In the genomic region with DNA sequence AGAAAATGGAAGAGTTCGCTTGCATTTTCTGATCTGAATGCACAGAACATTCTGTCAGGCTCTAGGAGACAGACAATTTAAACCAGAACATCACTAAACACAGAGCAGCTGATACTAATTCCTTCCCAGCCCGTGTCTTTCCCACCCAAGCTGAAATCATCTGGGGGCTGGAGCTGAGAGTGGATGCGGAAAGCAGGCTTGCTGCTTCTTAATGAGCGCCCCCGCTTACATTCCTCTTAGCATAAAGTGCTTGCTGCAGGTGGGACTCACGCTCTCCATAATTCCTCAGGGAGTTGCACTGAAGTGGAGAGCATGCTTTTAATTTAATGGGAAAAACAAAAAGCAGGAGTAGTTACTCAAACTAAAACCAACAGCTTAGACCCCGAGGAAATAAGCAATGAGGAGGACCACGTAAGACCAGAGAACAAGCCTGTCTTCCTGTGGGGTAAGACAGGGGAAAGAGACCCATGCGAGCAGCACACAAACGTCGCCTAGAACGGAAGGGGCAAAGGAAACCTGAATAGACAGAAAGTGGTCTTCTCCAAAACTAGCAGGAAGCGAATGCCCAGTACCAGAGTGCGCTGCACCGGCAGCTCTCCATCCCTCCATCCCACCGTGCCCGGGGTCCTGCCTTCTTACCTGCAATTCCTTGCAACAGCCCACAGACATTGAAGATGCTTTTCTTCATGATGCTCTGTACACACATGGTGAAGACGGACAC, we compare ENCODE assay signal across 8 cellular contexts.
DNase-seq lines count a peak whose midpoint lies in the region; ATAC-seq, FAIRE-seq and TF ChIP-seq lines count a peak whose summit lies in the region.

No MANE protein-coding gene starts in this region.

- H2AFZ ChIP-seq in GM12878 (ENCODE audit: control insufficient read depth, low read depth, low read length), result peak overlapping the region; percentile 62; the same call in 1 of the 2 replicates

- no peak for TF ChIP-seq POLR2A in GM12878 (IDR thresholded peaks at IDR 0.05; ENCODE audit: low read depth, low read length)

- peaks cover 7 to 8% of the 10 kb centered on the region in 2 donors for H3K36me3 Mint-ChIP-seq in naive B cell

- no peaks in the 10 kb centered on the region for H3K27me3 ChIP-seq in GM12878 (replicated peaks in 1 of 2; ENCODE audit: control insufficient read depth in 2 of 2, insufficient read depth in 2 of 2, low read length in 1 of 2)

- no peak for FAIRE-seq in GM12878 (lab: Jason Lieb, UNC)

- H3K27me3 Mint-ChIP-seq in naive B cell, result no peaks in the 10 kb centered on the region

- SMC1A ChIA-PET in GM12878 (lab: Charles Lee; ENCODE audit: uncharacterized antibody, unreplicated experiment), result interaction anchor here (0.7 to 1.7 kb wide), 7 partner anchors 13 to 220 kb away, joined by 3 to 5 read pairs (median 3); no protein-coding TSS in a partner anchor

- no peak for TF ChIP-seq RAD21 in GM12878 (IDR thresholded peaks at IDR 0.05; ENCODE audit: insufficient read depth, low read depth, low read length)

- H3K9ac ChIP-seq in GM12878 (ENCODE audit: control insufficient read depth, insufficient read depth, low read length), result no peak overlapping the region

- BruUV-seq in GM12878 (replicated peaks; lab: Mats Ljungman, UMichigan), result no TSS peak

- no peak for TF ChIP-seq EP300 in GM12878 (IDR thresholded peaks at IDR 0.05; ENCODE audit: borderline replicate concordance in 1 of 2, control insufficient read depth in 1 of 2, low read depth in 2 of 2, low read length in 2 of 2)

- H3K36me3 ChIP-seq in GM12878 (ENCODE audit: control insufficient read depth in 2 of 2, insufficient read depth in 2 of 2, low read length in 1 of 2), result peaks cover 0 to 9% of the 10 kb centered on the region in 2 experiments; a peak in 2 of 4 replicates

- peaks cover 0 to 9% (median 6%) of the 10 kb centered on the region in 7 donors for H3K9me3 Mint-ChIP-seq in naive B cell

- H3K9me3 ChIP-seq in GM12878 (replicated peaks; ENCODE audit: control insufficient read depth, insufficient read depth, low read length), result no peaks in the 10 kb centered on the region

- CTCF ChIA-PET in GM12878 (lab: Yijun Ruan, JAX), result interaction anchor here (0.8 to 1.8 kb wide), 4 partner anchors 12 to 24 kb away, joined by 3 to 4 read pairs (median 4); no protein-coding TSS in a partner anchor

- no peaks in the 10 kb centered on the region; the same call in 1 of the 2 replicates for H3K79me2 ChIP-seq in GM12878 (ENCODE audit: control insufficient read depth, insufficient read depth, low read length)

- RAD21 ChIA-PET in GM12878 (lab: Charles Lee; ENCODE audit: unreplicated experiment), result interaction anchor here (0.8 to 1.2 kb wide), 2 partner anchors 18 to 65 kb away, joined by 3 read pairs; no protein-coding TSS in a partner anchor

- peaks cover 25 to 36% (median 35%) of the 10 kb centered on the region in 3 donors for H3K4me1 Mint-ChIP-seq in naive B cell

- peaks cover 9% of the 10 kb centered on the region for H3K4me1 ChIP-seq in GM12878 (ENCODE audit: control insufficient read depth, insufficient read depth, low read length)

- DNase-seq in AG10803 (ENCODE audit: low read depth) (no peak), GM12878 (ENCODE audit: low read depth, low spot score) (no peak), naive B cell (peak; percentile 14), T1000 (lab: John Stamatoyannopoulos, UW) (no peak)
- no peak for DNase-seq in activated CD4-positive, alpha-beta T cell treated with anti-CD3 and anti-CD28 coated beads, Interleukin-2, amount 50 U/mL, for 1 hour

- peak overlapping the region; percentile 88 for H3K4me2 ChIP-seq in GM12878 (ENCODE audit: control insufficient read depth, insufficient read depth)

- WGBS in GM12878 (ENCODE audit: insufficient coverage, insufficient replicate concordance, low lambda C conversion rate, missing lambda C conversion rate), result 77% methylated on average over 18 of the region's 18 CpGs

- TF ChIP-seq CTCF in AG10803 (conservative IDR thresholded peaks at IDR 0.05; ENCODE audit: low read length) (no peak), GM12878 (IDR thresholded peaks at IDR 0.05 in 2 of 3, conservative IDR thresholded peaks at IDR 0.05 in 1 of 3; ENCODE audit: control insufficient read depth in 2 of 3, extremely low read depth in 1 of 3, insufficient read depth in 1 of 3, low read depth in 3 of 3, low read length in 3 of 3) (no peak)

- in situ Hi-C loops in GM12878 (cut with MboI), result no loop called here

- POLR2A ChIA-PET in GM12878 (lab: Charles Lee), result interaction anchor here (0.8 kb wide), 1 partner anchor 227 kb away, joined by 3 read pairs; no protein-coding TSS in a partner anchor

- H3K4me3 ChIP-seq in AG10803 (ENCODE audit: low read length), result peak overlapping the region; percentile 36
- no peak overlapping the region for H3K4me3 ChIP-seq in GM12878

- H3K27ac ChIP-seq in GM12878 (ENCODE audit: control insufficient read depth, insufficient read depth), result no peak overlapping the region

- 0 out of 2 replicates have a peak, but pooled peaks cover 5% of the 10 kb centered on the region for H4K20me1 ChIP-seq in GM12878 (ENCODE audit: control insufficient read depth, insufficient read depth)

- peak overlapping the region; percentile 84 to 95 (median 88) for H3K4me3 Mint-ChIP-seq in naive B cell

- ATAC-seq in HG03135 (IDR thresholded peaks at IDR 0.05; ENCODE audit: unreplicated experiment) (peak; percentile 18), GM12878 (no peak), naive B cell (ENCODE audit: low read depth in 2 of 2) (peak; percentile 25 to 30), HG03045 (IDR thresholded peaks at IDR 0.05; ENCODE audit: unreplicated experiment) (no peak), HG03108 (IDR thresholded peaks at IDR 0.05; ENCODE audit: unreplicated experiment) (no peak)

- H3K27ac Mint-ChIP-seq in naive B cell, result peak overlapping the region in 3 of 6 donors; percentile 4 to 57 (median 36)

- intact Hi-C loops in GM12878 (cut with micrococcal nuclease; ENCODE audit: unreplicated experiment), result no loop called here

TF ChIP-seq in GM12878, 131 proteins besides CTCF, POLR2A, EP300 and RAD21:
- TF ChIP-seq ASH2L (IDR thresholded peaks at IDR 0.05; ENCODE audit: borderline replicate concordance, low read depth) (no peak), SMAD1 (IDR thresholded peaks at IDR 0.05; ENCODE audit: low read depth, partially characterized antibody) (no peak), POLR2AphosphoS5 (IDR thresholded peaks at IDR 0.05; ENCODE audit: low read length) (no peak), MTA2 (IDR thresholded peaks at IDR 0.05; ENCODE audit: low read depth) (no peak)

Comparison
In these comparisons a context has a peak if more than half of its experiments do, and no peak if none do; other contexts are left out.
1. ATAC-seq: peak in HG03135 (single experiment) and naive B cell (2 of 2); none in GM12878 (single experiment), HG03045 (single experiment) and HG03108 (single experiment).